ENCODE assay signal across 8 cellular contexts in the genomic region with DNA sequence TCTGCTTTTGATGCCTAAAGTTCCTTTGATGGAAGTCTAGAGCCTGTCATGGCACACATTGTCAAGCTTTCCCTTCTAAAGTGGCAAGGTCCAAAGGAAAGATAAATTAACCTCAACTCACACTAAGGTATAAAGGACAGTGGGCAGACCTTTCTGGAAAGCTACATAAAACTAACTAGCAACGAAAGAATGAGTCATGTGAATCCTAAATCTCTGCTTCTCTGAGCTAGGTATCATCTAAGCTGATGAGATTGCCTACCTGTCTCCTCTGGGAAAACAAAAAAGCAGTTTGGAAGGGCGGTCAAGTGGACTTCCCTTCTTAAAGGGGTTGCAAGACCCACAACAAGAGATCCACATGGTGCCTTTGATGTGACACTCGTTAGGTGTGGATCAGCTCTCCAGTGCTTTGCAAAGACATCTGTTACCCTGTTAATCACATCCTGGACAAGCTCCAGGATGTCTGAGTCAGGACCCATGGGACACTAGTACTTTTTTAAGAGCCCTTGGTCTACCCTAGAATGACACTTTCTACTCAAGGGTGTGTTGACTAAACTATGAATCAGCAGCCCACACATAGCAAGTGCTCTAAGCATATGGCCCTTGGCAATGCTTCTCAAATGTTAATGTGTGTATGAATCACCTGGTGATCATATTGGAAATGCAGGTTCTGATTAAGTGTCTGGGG.
DNase-seq lines count a peak whose midpoint lies in the region; ATAC-seq, FAIRE-seq and TF ChIP-seq lines count a peak whose summit lies in the region.

No MANE protein-coding gene starts in this region.

- ATAC-seq in HG02610 (IDR thresholded peaks at IDR 0.05; ENCODE audit: unreplicated experiment) (peak; percentile 63), lung (ENCODE audit: insufficient read depth, low FRiP score) (peak; percentile 47), Right ventricle myocardium superior (ENCODE audit: poor library complexity) (no peak), GM21390 (IDR thresholded peaks at IDR 0.05; ENCODE audit: unreplicated experiment) (no peak)

- peak; percentile 99 for FAIRE-seq in RCC 7860 (lab: Jason Lieb, UNC)

- intact Hi-C loops in Right ventricle myocardium superior (cut with DNase I), result no loop called here

- TF ChIP-seq CTCF in lung (IDR thresholded peaks at IDR 0.05; ENCODE audit: control extremely low read depth, extremely low read depth), result no peak

- no peak overlapping the region for H3K27ac ChIP-seq in lung (ENCODE audit: low read depth in 1 of 2, low read length in 1 of 2)

- H3K4me3 ChIP-seq in lung, result no peak overlapping the region

- no peaks in the 10 kb centered on the region for H3K36me3 ChIP-seq in lung (ENCODE audit: control insufficient read depth in 2 of 2, insufficient read depth in 2 of 2, low read length in 2 of 2)

- DNase-seq in DMS153 treated with DMSO at 0.1 percent for 48 hours (lab: John Stamatoyannopoulos, UW; ENCODE audit: unreplicated experiment), result peak; percentile 65
- peak; percentile 98 for DNase-seq in RCC 7860 (ENCODE audit: low spot score)
- peak; percentile 56 for DNase-seq in lung (ENCODE audit: low spot score)
- DNase-seq in C1 segment of cervical spinal cord (lab: John Stamatoyannopoulos, UW), result no peak
- DNase-seq in Right ventricle myocardium superior, result no peak
- no peak for DNase-seq in NCI-H146 treated with DMSO at 0.1 percent for 48 hours (lab: John Stamatoyannopoulos, UW; ENCODE audit: unreplicated experiment)

- peaks cover 0 to 1% of the 10 kb centered on the region in 2 donors for H3K4me1 ChIP-seq in lung (ENCODE audit: control insufficient read depth in 2 of 2, insufficient read depth in 2 of 2, low read length in 2 of 2)

- 53 to 75% methylated on average over 3 of the region's 3 CpGs for WGBS in lung, 2 donors

- H3K27me3 ChIP-seq in lung (ENCODE audit: control insufficient read depth, insufficient read depth), result no peaks in the 10 kb centered on the region

- H3K9me3 ChIP-seq in lung (ENCODE audit: control insufficient read depth in 2 of 2, insufficient read depth in 1 of 2, low read length in 1 of 2), result no peaks in the 10 kb centered on the region

Comparison
In these comparisons a context has a peak if more than half of its experiments do, and no peak if none do; other contexts are left out.
1. DNase-seq: peak in DMS153 treated with DMSO at 0.1 percent for 48 hours (single experiment), RCC 7860 (single experiment) and lung (single experiment); none in C1 segment of cervical spinal cord (0 of 14), Right ventricle myocardium superior (single experiment) and NCI-H146 treated with DMSO at 0.1 percent for 48 hours (single experiment).
2. ATAC-seq: peak in HG02610 (single experiment) and lung (single experiment); none in Right ventricle myocardium superior (single experiment) and GM21390 (single experiment).